10 cellular contexts compared by ENCODE assay signal in genomic region chr4:41709844-41710481, GRCh38. TPM values are rescaled to one million over a fixed set of nuclear protein-coding genes. Genes with fewer than 3 reads are reported as not detected.
DNase-seq lines count a peak whose midpoint lies in the region; ATAC-seq and TF ChIP-seq lines count a peak whose summit lies in the region.
"Had no signal": no experiment of that assay in that cellular context is flagged by ENCODE, and none has a peak within 500 bp of the region (broad histone marks: within the 10 kb centered on the region; RNA-seq: fewer than 3 reads in every experiment).

No MANE protein-coding gene starts in this region.

- peak overlapping the region; percentile 89 for H3K27ac Mint-ChIP-seq in MCF 10A (ENCODE audit: low read depth, unreplicated experiment)
- no peak overlapping the region for H3K27ac Mint-ChIP-seq in activated naive CD4-positive, alpha-beta T cell treated with anti-CD3 and anti-CD28 coated beads, Interleukin-2, amount 50 U/mL, for 72 hours
- H3K27ac Mint-ChIP-seq: activated naive CD8-positive, alpha-beta T cell had no signal

- ATAC-seq in GM21390 (IDR thresholded peaks at IDR 0.05; ENCODE audit: unreplicated experiment), result no peak
- ATAC-seq in activated naive CD4-positive, alpha-beta T cell treated with anti-CD3 and anti-CD28 coated beads, Interleukin-2, amount 50 U/mL, for 72 hours, result no peak

- no peaks in the 10 kb centered on the region for H3K27me3 Mint-ChIP-seq in MCF 10A (ENCODE audit: insufficient read depth, unreplicated experiment)

- H3K4me3 Mint-ChIP-seq in MCF 10A (ENCODE audit: unreplicated experiment), result no peak overlapping the region
- H3K4me3 Mint-ChIP-seq: activated naive CD8-positive, alpha-beta T cell had no signal

- no peak for TF ChIP-seq CTCF in MCF 10A (IDR thresholded peaks at IDR 0.05; ENCODE audit: unreplicated experiment)
- no peak for TF ChIP-seq CTCF in breast epithelium (IDR thresholded peaks at IDR 0.05)

- no peaks in the 10 kb centered on the region for H3K36me3 Mint-ChIP-seq in MCF 10A (ENCODE audit: insufficient read depth, unreplicated experiment)
- H3K36me3 Mint-ChIP-seq in activated naive CD4-positive, alpha-beta T cell treated with anti-CD3 and anti-CD28 coated beads, Interleukin-2, amount 50 U/mL, for 72 hours, result no peaks in the 10 kb centered on the region
- H3K36me3 Mint-ChIP-seq: activated naive CD8-positive, alpha-beta T cell had no signal

- TF ChIP-seq POLR2A in breast epithelium (IDR thresholded peaks at IDR 0.05), result no peak
- no peak for TF ChIP-seq POLR2A in erythroblast (IDR thresholded peaks at IDR 0.05; ENCODE audit: low read length)

- CTCF ChIA-PET in MCF 10A (lab: Yijun Ruan, JAX), result interaction anchor here (0.7 to 1.9 kb wide), 3 partner anchors 9 to 64 kb away, joined by 3 to 8 read pairs (median 5); no protein-coding TSS in a partner anchor

- H3K27ac ChIP-seq in breast epithelium, result no peak overlapping the region
- H3K27ac ChIP-seq in epithelial cell of prostate, result peak overlapping the region; percentile 25

- BruUV-seq in MCF 10A (replicated peaks; lab: Mats Ljungman, UMichigan), result TSS peak; percentile 91

- peaks cover 6% of the 10 kb centered on the region for H3K9me3 Mint-ChIP-seq in MCF 10A (ENCODE audit: unreplicated experiment)
- H3K9me3 Mint-ChIP-seq in activated naive CD4-positive, alpha-beta T cell treated with anti-CD3 and anti-CD28 coated beads, Interleukin-2, amount 50 U/mL, for 72 hours, result no peaks in the 10 kb centered on the region

- peaks cover 0 to 7% of the 10 kb centered on the region in 2 donors for H3K27me3 ChIP-seq in breast epithelium

- H3K36me3 ChIP-seq in breast epithelium, result no peaks in the 10 kb centered on the region

- intact Hi-C loops in MCF 10A (cut with micrococcal nuclease), result no loop called here
- intact Hi-C loops in breast epithelium (cut with DNase I; ENCODE audit: low total_unique reads), result no loop called here

- DNase-seq in MCF 10A (ENCODE audit: unreplicated experiment), result peak; percentile 96
- no peak for DNase-seq in breast epithelium (ENCODE audit: low spot score in 2 of 2)
- peak; percentile 76 for DNase-seq in NCI-H510A treated with DMSO at 0.1 percent for 48 hours (lab: John Stamatoyannopoulos, UW)
- DNase-seq in epithelial cell of prostate (ENCODE audit: low read depth, low spot score), result peak; percentile 92
- no peak for DNase-seq in activated naive CD4-positive, alpha-beta T cell treated with anti-CD3 and anti-CD28 coated beads, Interleukin-2, amount 50 U/mL, for 72 hours (ENCODE audit: low spot score in 2 of 2)
- DNase-seq in activated effector memory CD4-positive, alpha-beta T cell treated with anti-CD3 and anti-CD28 coated beads, Interleukin-2, amount 50 U/mL, for 16 hours, result no peak
- no peak for DNase-seq in erythroblast (lab: John Stamatoyannopoulos, UW)

- H3K4me1 Mint-ChIP-seq in MCF 10A (ENCODE audit: insufficient read depth, unreplicated experiment), result peaks cover 34% of the 10 kb centered on the region

- no peaks in the 10 kb centered on the region for H3K4me1 ChIP-seq in breast epithelium

- no peak overlapping the region for H3K4me3 ChIP-seq in breast epithelium
- H3K4me3 ChIP-seq: lung had no signal

- no peaks in the 10 kb centered on the region for H3K9me3 ChIP-seq in breast epithelium

- POLR2A ChIA-PET in MCF 10A (lab: Yijun Ruan, JAX), result interaction anchor here (0.7 to 5.1 kb wide), 18 partner anchors 8 to 252 kb away, joined by 3 to 26 read pairs (median 5); partner anchors contain the start of gene TMEM33

RNA-seq across cellular contexts. Expression of gene PHOX2B, which starts 38.6 kb away (rescaled TPM):
- total RNA-seq in MCF 10A (2022) (not detected in 2 replicates), breast epithelium (not detected)
- not detected for total RNA-seq in activated naive CD4-positive, alpha-beta T cell treated with anti-CD3 and anti-CD28 coated beads, Interleukin-2, amount 50 U/mL, for 72 hours
- total RNA-seq: lung had no signal

Comparison
In these comparisons a context has a peak if more than half of its experiments do, and no peak if none do; other contexts are left out.
1. DNase-seq: peak in MCF 10A (single experiment), NCI-H510A treated with DMSO at 0.1 percent for 48 hours (single experiment) and epithelial cell of prostate (single experiment); none in breast epithelium (0 of 2), activated naive CD4-positive, alpha-beta T cell treated with anti-CD3 and anti-CD28 coated beads, Interleukin-2, amount 50 U/mL, for 72 hours (0 of 2), activated effector memory CD4-positive, alpha-beta T cell treated with anti-CD3 and anti-CD28 coated beads, Interleukin-2, amount 50 U/mL, for 16 hours (single experiment) and erythroblast (0 of 2).